8 cellular contexts compared by ENCODE assay signal in genomic region chr2:227164745-227165350, GRCh38. TPM values are rescaled to one million over a fixed set of nuclear protein-coding genes. Genes with fewer than 3 reads are reported as not detected.
A peak's percentile ranks its signal among the peaks of the same experiment; 100 is the strongest.
DNase-seq lines count a peak whose midpoint lies in the region; ATAC-seq and TF ChIP-seq lines count a peak whose summit lies in the region.

No MANE protein-coding gene starts in this region.

- H3K27me3 Mint-ChIP-seq in activated naive CD8-positive, alpha-beta T cell treated with anti-CD3 and anti-CD28 coated beads, Interleukin-2, amount 10 ng/mL, durations not matched to agents 7 days and 5 days, result peaks cover 49% of the 10 kb centered on the region

- H3K4me1 Mint-ChIP-seq in activated naive CD8-positive, alpha-beta T cell treated with anti-CD3 and anti-CD28 coated beads, Interleukin-2, amount 10 ng/mL, durations not matched to agents 7 days and 5 days, result peaks cover 2% of the 10 kb centered on the region

- 0 to 5% methylated on average over 8 to 35 of the region's 39 CpGs for WGBS in testis, 2 donors

- no peaks in the 10 kb centered on the region for H3K9me3 Mint-ChIP-seq in activated naive CD8-positive, alpha-beta T cell treated with anti-CD3 and anti-CD28 coated beads, Interleukin-2, amount 10 ng/mL, durations not matched to agents 7 days and 5 days

- no peak overlapping the region for H3K27ac Mint-ChIP-seq in activated naive CD8-positive, alpha-beta T cell treated with anti-CD3 and anti-CD28 coated beads, Interleukin-2, amount 10 ng/mL, durations not matched to agents 7 days and 5 days

- intact Hi-C loops in testis (cut with DNase I; ENCODE audit: low total_unique reads), result no loop called here

- H3K36me3 Mint-ChIP-seq in activated naive CD8-positive, alpha-beta T cell treated with anti-CD3 and anti-CD28 coated beads, Interleukin-2, amount 10 ng/mL, durations not matched to agents 7 days and 5 days, result no peaks in the 10 kb centered on the region

- POLR2A ChIA-PET in activated naive CD8-positive, alpha-beta T cell treated with anti-CD3 and anti-CD28 coated beads, Interleukin-2, amount 10 ng/mL, durations not matched to agents 7 days and 5 days (lab: Charles Lee), result no interaction called here

- DNase-seq in GM12864 (ENCODE audit: low read depth) (peak; percentile 58), kidney epithelial cell (ENCODE audit: low read depth) (no peak), testis (no peak), dermis blood vessel endothelial cell (no peak), NOMO-1 treated with DMSO at 0.1 percent for 48 hours (lab: John Stamatoyannopoulos, UW; ENCODE audit: unreplicated experiment) (no peak)
- peak; percentile 47 for DNase-seq in activated naive CD8-positive, alpha-beta T cell treated with anti-CD3 and anti-CD28 coated beads, Interleukin-2, amount 10 ng/mL, durations not matched to agents 7 days and 5 days

- no peak for TF ChIP-seq POLR2A in testis (IDR thresholded peaks at IDR 0.05)

- H3K4me3 ChIP-seq in GM12864 (ENCODE audit: low read depth, low read length), result peak overlapping the region; percentile 90
- peak overlapping the region; percentile 66 for H3K4me3 ChIP-seq in kidney epithelial cell (ENCODE audit: low read depth, low read length)
- peak overlapping the region; percentile 53 to 72 for H3K4me3 ChIP-seq in testis

- H3K4me1 ChIP-seq in testis, result peaks cover 3% of the 10 kb centered on the region

- TF ChIP-seq CTCF in GM12864 (IDR thresholded peaks at IDR 0.05; ENCODE audit: low read depth, low read length, missing control alignments) (no peak), kidney epithelial cell (IDR thresholded peaks at IDR 0.05; ENCODE audit: insufficient read depth, low read length, poor library complexity, severe bottlenecking) (no peak), testis (IDR thresholded peaks at IDR 0.05) (no peak)

- peak overlapping the region; percentile 66 for H3K4me3 Mint-ChIP-seq in activated naive CD8-positive, alpha-beta T cell treated with anti-CD3 and anti-CD28 coated beads, Interleukin-2, amount 10 ng/mL, durations not matched to agents 7 days and 5 days

- H3K27ac ChIP-seq in testis, result peak overlapping the region; percentile 40 to 53

- ATAC-seq in GM21360 (IDR thresholded peaks at IDR 0.05; ENCODE audit: unreplicated experiment), result peak; percentile 69
- peak; percentile 78 for ATAC-seq in HG03469 (IDR thresholded peaks at IDR 0.05; ENCODE audit: unreplicated experiment)
- ATAC-seq in activated naive CD8-positive, alpha-beta T cell treated with anti-CD3 and anti-CD28 coated beads, Interleukin-2, amount 10 ng/mL, durations not matched to agents 7 days and 5 days (ENCODE audit: low read depth), result peak; percentile 75

- H3K27me3 ChIP-seq in kidney epithelial cell (ENCODE audit: control insufficient read depth, insufficient read depth, low read length) (no peaks in the 10 kb centered on the region), testis (no peaks in the 10 kb centered on the region)

- no peaks in the 10 kb centered on the region for H3K9me3 ChIP-seq in testis

- H3K36me3 ChIP-seq in kidney epithelial cell (ENCODE audit: control insufficient read depth, insufficient read depth, low read length) (no peaks in the 10 kb centered on the region), testis (ENCODE audit: low read depth, missing control alignments) (no peaks in the 10 kb centered on the region)

RNA-seq across cellular contexts. Expression of gene COL4A3, which starts 0.4 kb away (rescaled TPM):
- not detected for total RNA-seq in activated naive CD8-positive, alpha-beta T cell treated with anti-CD3 and anti-CD28 coated beads, Interleukin-2, amount 10 ng/mL, durations not matched to agents 7 days and 5 days
- total RNA-seq in kidney epithelial cell (0.96 and 2.3 TPM in 2 replicates), testis (10 to 100 TPM in 1 of 2 donors, 1 to 10 TPM in 1; 9.0 to 11.0 TPM), dermis blood vessel endothelial cell (under 0.01 TPM in 2 replicates)
- polyA plus RNA-seq in testis (ENCODE audit: insufficient read depth, low read depth, low replicate concordance), result 3.7 TPM

RNA-seq across cellular contexts. Expression of gene COL4A4, which starts 0.8 kb away (rescaled TPM):
- total RNA-seq in activated naive CD8-positive, alpha-beta T cell treated with anti-CD3 and anti-CD28 coated beads, Interleukin-2, amount 10 ng/mL, durations not matched to agents 7 days and 5 days, result not detected
- total RNA-seq in kidney epithelial cell, result 3.4 and 4.0 TPM in 2 replicates
- 1 to 10 TPM; 3.0 to 4.1 TPM for total RNA-seq in testis
- 3.4 TPM for polyA plus RNA-seq in testis (ENCODE audit: insufficient read depth, low read depth, low replicate concordance)
- total RNA-seq in dermis blood vessel endothelial cell, result 0.05 and 0.17 TPM in 2 replicates

Comparison
In these comparisons a context has a peak if more than half of its experiments do, and no peak if none do; other contexts are left out.
1. DNase-seq: peak in GM12864 (single experiment) and activated naive CD8-positive, alpha-beta T cell treated with anti-CD3 and anti-CD28 coated beads, Interleukin-2, amount 10 ng/mL, durations not matched to agents 7 days and 5 days (single experiment); none in kidney epithelial cell (single experiment), testis (single experiment), dermis blood vessel endothelial cell (single experiment) and NOMO-1 treated with DMSO at 0.1 percent for 48 hours (single experiment).
2. Peak in every context shown above with its lines, with median percentiles within 50 percentile points of each other: H3K4me3 ChIP-seq and ATAC-seq.